ENCODE assay signal across 21 cellular contexts in the genomic region with DNA sequence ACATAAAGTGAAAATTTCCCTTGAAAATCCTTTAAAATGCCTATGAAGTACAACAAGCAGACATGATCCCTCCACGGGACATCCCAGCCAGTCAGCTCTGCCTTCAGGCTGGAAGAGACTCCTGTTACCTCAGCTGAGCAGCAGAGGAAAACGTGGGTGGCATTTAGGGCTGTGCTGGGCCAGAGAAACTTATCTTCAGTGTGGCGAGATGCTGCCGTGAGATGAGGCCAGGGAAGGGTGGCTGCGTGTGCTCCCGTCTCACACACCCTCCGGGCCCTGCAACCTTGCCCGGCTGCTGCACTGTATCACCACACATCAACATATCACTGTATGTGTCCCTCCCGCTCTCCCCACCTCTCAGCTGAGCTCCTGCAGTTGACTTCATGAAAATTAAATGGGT. TPM values are rescaled to one million over a fixed set of nuclear protein-coding genes. Genes with fewer than 3 reads are reported as not detected.
A peak's percentile ranks its signal among the peaks of the same experiment; 100 is the strongest.
DNase-seq lines count a peak whose midpoint lies in the region; FAIRE-seq and TF ChIP-seq lines count a peak whose summit lies in the region.
"Had no signal": no experiment of that assay in that cellular context is flagged by ENCODE, and none has a peak within 500 bp of the region (broad histone marks: within the 10 kb centered on the region; RNA-seq: fewer than 3 reads in every experiment).

No MANE protein-coding gene starts in this region.

- H3K36me3 ChIP-seq in Caco-2 (ENCODE audit: control insufficient read depth, insufficient read depth, low read length) (peaks cover 4% of the 10 kb centered on the region), OCI-LY1 (ENCODE audit: insufficient read depth, low read length) (peaks cover 9% of the 10 kb centered on the region; the same call in 1 of the 2 replicates), brain microvascular endothelial cell (replicated peaks) (no peaks in the 10 kb centered on the region)

- no peak overlapping the region for H3K4me3 ChIP-seq in Caco-2 (ENCODE audit: low read depth, low read length)
- H3K4me3 ChIP-seq in OCI-LY1 (ENCODE audit: low read depth, low read length, poor library complexity, severe bottlenecking), result no peak overlapping the region
- H3K4me3 ChIP-seq in brain microvascular endothelial cell (ENCODE audit: low read depth, low read length), result no peak overlapping the region
- H3K4me3 ChIP-seq: skin epidermis had no signal

- H4K20me1 ChIP-seq in OCI-LY1 (ENCODE audit: insufficient read depth, low read length), result no peaks in the 10 kb centered on the region

- intact Hi-C loops in Caco-2 (cut with micrococcal nuclease; ENCODE audit: unreplicated experiment), result no loop called here
- intact Hi-C loops in dendritic cell treated with granulocyte-macrophage colony-stimulating factor and Interleukin-4, amounts not matched to agents 40 ng/mL and 50 ng/mL, for 4 days (cut with micrococcal nuclease), result no loop called here

- no peak overlapping the region; the same call in 1 of the 2 replicates for H3K4me2 ChIP-seq in OCI-LY1 (ENCODE audit: low read length)
- H3K4me2 ChIP-seq: KMS-11 had no signal

- peaks cover 42% of the 10 kb centered on the region for H3K4me1 Mint-ChIP-seq in Caco-2 (ENCODE audit: low read depth, unreplicated experiment)
- peaks cover 53% of the 10 kb centered on the region for H3K4me1 Mint-ChIP-seq in dendritic cell treated with granulocyte-macrophage colony-stimulating factor and Interleukin-4, amounts not matched to agents 40 ng/mL and 50 ng/mL, for 4 days (ENCODE audit: low read depth)
- peaks cover 98% of the 10 kb centered on the region for H3K4me1 Mint-ChIP-seq in nephron progenitor cell

- 0 out of 2 replicates have a peak, but pooled peaks cover 5% of the 10 kb centered on the region for H3F3A ChIP-seq in OCI-LY1 (ENCODE audit: insufficient read depth, low read length)

- H3K27me3 ChIP-seq in Caco-2 (replicated peaks; ENCODE audit: control insufficient read depth, insufficient read depth, low read length), result no peaks in the 10 kb centered on the region
- H3K27me3 ChIP-seq in OCI-LY1 (ENCODE audit: insufficient read depth, low read length), result no peaks in the 10 kb centered on the region
- H3K27me3 ChIP-seq in brain microvascular endothelial cell (replicated peaks), result no peaks in the 10 kb centered on the region

- H3K27ac Mint-ChIP-seq in Caco-2 (ENCODE audit: unreplicated experiment) (peak overlapping the region; percentile 25), nephron progenitor cell (peak overlapping the region; percentile 52)
- H3K27ac Mint-ChIP-seq in dendritic cell treated with granulocyte-macrophage colony-stimulating factor and Interleukin-4, amounts not matched to agents 40 ng/mL and 50 ng/mL, for 4 days, result peak overlapping the region; percentile 27
- H3K27ac Mint-ChIP-seq: activated CD4-positive, alpha-beta memory T cell treated with anti-CD3 and anti-CD28 coated beads, Interleukin-2, amount 10 ng/mL, durations not matched to agents 7 days and 5 days; activated naive CD4-positive, alpha-beta T cell treated with anti-CD3 and anti-CD28 coated beads, Interleukin-2, amount 10 ng/mL, durations not matched to agents 7 days and 5 days had no signal

- H3K9me3 ChIP-seq in Caco-2 (no peaks in the 10 kb centered on the region), OCI-LY1 (ENCODE audit: low read length) (no peaks in the 10 kb centered on the region)

- no peaks in the 10 kb centered on the region for H3K27me3 Mint-ChIP-seq in Caco-2 (ENCODE audit: insufficient read depth, unreplicated experiment)
- peaks cover 3% of the 10 kb centered on the region for H3K27me3 Mint-ChIP-seq in dendritic cell treated with granulocyte-macrophage colony-stimulating factor and Interleukin-4, amounts not matched to agents 40 ng/mL and 50 ng/mL, for 4 days
- no peaks in the 10 kb centered on the region for H3K27me3 Mint-ChIP-seq in nephron progenitor cell (ENCODE audit: low read depth, poor library complexity)

- H3K4me1 ChIP-seq in Caco-2 (peaks cover 86% of the 10 kb centered on the region), OCI-LY1 (ENCODE audit: insufficient read depth, low read length, severe bottlenecking) (peaks cover 88% of the 10 kb centered on the region)

- H2AFZ ChIP-seq in OCI-LY1 (ENCODE audit: low read length), result no peak overlapping the region

- CTCF ChIA-PET in Caco-2 (lab: Charles Lee), result interaction anchor here (0.6 kb wide), 1 partner anchor 314 kb away, joined by 5 read pairs; no protein-coding TSS in a partner anchor

- no peaks in the 10 kb centered on the region for H3K9me2 ChIP-seq in OCI-LY1 (ENCODE audit: low read depth, low read length)

- no peak overlapping the region for H3K4me3 Mint-ChIP-seq in Caco-2 (ENCODE audit: unreplicated experiment)
- H3K4me3 Mint-ChIP-seq in dendritic cell treated with granulocyte-macrophage colony-stimulating factor and Interleukin-4, amounts not matched to agents 40 ng/mL and 50 ng/mL, for 4 days, result no peak overlapping the region
- H3K4me3 Mint-ChIP-seq in nephron progenitor cell, result peak overlapping the region; percentile 31
- H3K4me3 Mint-ChIP-seq: activated CD4-positive, alpha-beta memory T cell treated with anti-CD3 and anti-CD28 coated beads, Interleukin-2, amount 10 ng/mL, durations not matched to agents 7 days and 5 days; activated naive CD4-positive, alpha-beta T cell treated with anti-CD3 and anti-CD28 coated beads, Interleukin-2, amount 10 ng/mL, durations not matched to agents 7 days and 5 days had no signal

- BruUV-seq in Caco-2 (replicated peaks; lab: Mats Ljungman, UMichigan), result no TSS peak

- DNase-seq in Caco-2 (no peak), nephron progenitor cell (no peak), brain microvascular endothelial cell (no peak), cortex of kidney (lab: John Stamatoyannopoulos, UW) (no peak), hepatic stellate cell (ENCODE audit: low spot score) (no peak), GM12892 (ENCODE audit: insufficient read length) (no peak)
- DNase-seq: activated CD4-positive, alpha-beta memory T cell treated with anti-CD3 and anti-CD28 coated beads, Interleukin-2, amount 10 ng/mL, durations not matched to agents 7 days and 5 days; activated naive CD4-positive, alpha-beta T cell treated with anti-CD3 and anti-CD28 coated beads, Interleukin-2, amount 10 ng/mL, durations not matched to agents 7 days and 5 days; aorta; NCI-H1092; NCI-H2081 treated with DMSO at 0.1 percent for 48 hours; NCI-H510A treated with DMSO at 0.1 percent for 48 hours; stimulated activated CD4-positive, alpha-beta T cell treated with anti-CD3 and anti-CD28 coated beads, Interleukin-4, amount 100 ng/mL, for 24 hours; substantia nigra; T-helper 1 cell had no signal

- no peaks in the 10 kb centered on the region for H3K9me3 Mint-ChIP-seq in Caco-2 (ENCODE audit: unreplicated experiment)
- no peaks in the 10 kb centered on the region for H3K9me3 Mint-ChIP-seq in dendritic cell treated with granulocyte-macrophage colony-stimulating factor and Interleukin-4, amounts not matched to agents 40 ng/mL and 50 ng/mL, for 4 days
- H3K9me3 Mint-ChIP-seq in nephron progenitor cell, result no peaks in the 10 kb centered on the region
- H3K9me3 Mint-ChIP-seq: activated CD4-positive, alpha-beta memory T cell treated with anti-CD3 and anti-CD28 coated beads, Interleukin-2, amount 10 ng/mL, durations not matched to agents 7 days and 5 days; activated naive CD4-positive, alpha-beta T cell treated with anti-CD3 and anti-CD28 coated beads, Interleukin-2, amount 10 ng/mL, durations not matched to agents 7 days and 5 days had no signal

- H3K9ac ChIP-seq in OCI-LY1 (ENCODE audit: low read length), result peak overlapping the region; percentile 10; the same call in 1 of the 2 replicates
- H3K9ac ChIP-seq: KMS-11 had no signal

- no peak for TF ChIP-seq CTCF in Caco-2 (IDR thresholded peaks at IDR 0.05; ENCODE audit: insufficient read depth in 1 of 2, low read depth in 1 of 2, low read length in 1 of 2, severe bottlenecking in 1 of 2, unreplicated experiment in 1 of 2)
- TF ChIP-seq CTCF in OCI-LY1 (IDR thresholded peaks at IDR 0.05; ENCODE audit: low read length), result no peak
- TF ChIP-seq CTCF in nephron progenitor cell (IDR thresholded peaks at IDR 0.05), result no peak
- TF ChIP-seq CTCF in brain microvascular endothelial cell (IDR thresholded peaks at IDR 0.05; ENCODE audit: low read depth, low read length, missing control alignments), result no peak

- no peaks in the 10 kb centered on the region for H3K79me2 ChIP-seq in OCI-LY1 (ENCODE audit: insufficient read depth, low read length)

- FAIRE-seq in GM12892 (lab: Jason Lieb, UNC), result no peak
- FAIRE-seq: colon, GM18507 had no signal

- in situ Hi-C loops in brain microvascular endothelial cell (cut with HindIII; ENCODE audit: low pct_ligation_motif_present, low sequenced_read_pairs), result no loop called here

- TF ChIP-seq POLR2A in GM12892 (IDR thresholded peaks at IDR 0.05; ENCODE audit: low read depth, low read length), result no peak

- POLR2A ChIA-PET in Caco-2 (lab: Charles Lee), result no interaction called here

- H3K36me3 Mint-ChIP-seq in Caco-2 (ENCODE audit: insufficient read depth, unreplicated experiment) (peaks cover 13% of the 10 kb centered on the region), nephron progenitor cell (ENCODE audit: low read depth) (peaks cover 11% of the 10 kb centered on the region)
- peaks cover 12% of the 10 kb centered on the region for H3K36me3 Mint-ChIP-seq in dendritic cell treated with granulocyte-macrophage colony-stimulating factor and Interleukin-4, amounts not matched to agents 40 ng/mL and 50 ng/mL, for 4 days (ENCODE audit: low read depth)

- peak overlapping the region; percentile 92 for H3K27ac ChIP-seq in OCI-LY1 (ENCODE audit: low read depth, low read length, poor library complexity, severe bottlenecking)
- no peak overlapping the region for H3K27ac ChIP-seq in brain microvascular endothelial cell
- H3K27ac ChIP-seq: KMS-11 had no signal

RNA-seq across cellular contexts. Expression of a gene that starts 23.5 kb away (rescaled TPM):
- total RNA-seq in Caco-2 (2022), result 78.2 and 81.5 TPM in 2 replicates
- 22.2 TPM for polyA plus RNA-seq in GM12892 (2012; ENCODE audit: missing spikeins)

RNA-seq across cellular contexts. Expression of a gene that starts 46.2 kb away (rescaled TPM):
- 220 and 223 TPM in 2 replicates for total RNA-seq in Caco-2 (2022)
- 488 TPM for polyA plus RNA-seq in GM12892 (2012; ENCODE audit: missing spikeins)
